In genomic region chr10:34228066-34228465, GRCh38 we compare ENCODE assay signal across 23 cellular contexts.
"Had no signal": no experiment of that assay in that cellular context is flagged by ENCODE, and none has a peak within 500 bp of the region (broad histone marks: within the 10 kb centered on the region; RNA-seq: fewer than 3 reads in every experiment).

No MANE protein-coding gene starts in this region.

- H3K9me3 ChIP-seq: prostate gland, right lobe of liver, upper lobe of right lung, vagina had no signal

- H2AFZ ChIP-seq: parathyroid adenoma had no signal

- H3K4me1 ChIP-seq: parathyroid adenoma, prostate gland, spleen, upper lobe of right lung, vagina had no signal

- H3K4me3 ChIP-seq: heart left ventricle, lung, prostate gland, right lobe of liver, spleen, tibial nerve, upper lobe of right lung, vagina had no signal

- H3K9ac ChIP-seq: parathyroid adenoma had no signal

- ATAC-seq: heart left ventricle; left colon; left ventricle myocardium superior; right lobe of liver; stimulated activated memory B cell treated with anti-CD40 and anti-IgM and Interleukin-4, amounts not matched to agents 10 μg/mL and 1 μg/mL and 100 μg/mL, for 72 hours; upper lobe of right lung had no signal

- DNase-seq: effector CD4-positive, alpha-beta T cell; endodermal cell; foreskin melanocyte; heart left ventricle; hippocampal formation; left colon; left ventricle myocardium superior; mesenchymal stem cell; midbrain; naive B cell; occipital lobe; right lobe of liver; spleen; stimulated activated CD4-positive, alpha-beta T cell treated with anti-CD3 and anti-CD28 coated beads, Interleukin-15, amount 100 ng/mL, for 24 hours; stimulated activated CD4-positive, alpha-beta T cell treated with anti-CD3 and anti-CD28 coated beads, Interleukin-1b, Interleukin-23, amount 100 ng/mL, for 48 hours; stimulated activated CD4-positive, alpha-beta T cell treated with anti-CD3 and anti-CD28 coated beads, Interleukin-4, amount 100 ng/mL, for 24 hours; upper lobe of right lung had no signal

- H3K27ac ChIP-seq: heart left ventricle, parathyroid adenoma, prostate gland, right lobe of liver, spleen, tibial nerve, upper lobe of right lung, vagina had no signal

- H3K36me3 ChIP-seq: heart left ventricle, prostate gland, right lobe of liver, spleen, upper lobe of right lung, vagina had no signal

- H3K27me3 ChIP-seq: heart left ventricle, right lobe of liver, spleen, tibial nerve, upper lobe of right lung, vagina had no signal

- H3K79me2 ChIP-seq: parathyroid adenoma had no signal
